17 cellular contexts compared by ENCODE assay signal in the genomic region with DNA sequence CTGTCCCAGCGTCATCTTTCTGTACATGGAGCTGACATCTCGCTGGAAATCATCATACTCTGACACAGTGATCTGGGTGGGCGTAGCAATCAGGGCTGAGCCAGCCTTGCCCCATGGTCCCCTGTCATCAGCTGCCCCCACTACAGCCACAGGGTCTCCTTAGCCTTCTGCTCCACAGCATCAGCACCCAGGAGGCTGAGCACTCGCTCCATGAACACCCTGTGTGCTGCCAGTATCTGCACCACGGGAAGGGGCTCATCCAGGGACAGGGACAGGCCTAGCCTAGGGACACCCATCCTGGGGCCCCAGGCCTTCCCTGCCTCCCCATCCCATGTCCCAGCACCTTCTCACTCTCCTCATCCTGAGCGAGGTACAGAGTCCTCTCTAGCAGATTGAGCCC. TPM values are rescaled to one million over a fixed set of nuclear protein-coding genes. Genes with fewer than 3 reads are reported as not detected.
A peak's percentile ranks its signal among the peaks of the same experiment; 100 is the strongest.
DNase-seq lines count a peak whose midpoint lies in the region; ATAC-seq and TF ChIP-seq lines count a peak whose summit lies in the region.
"Had no signal": no experiment of that assay in that cellular context is flagged by ENCODE, and none has a peak within 500 bp of the region (broad histone marks: within the 10 kb centered on the region; RNA-seq: fewer than 3 reads in every experiment).

No MANE protein-coding gene starts in this region.

- no peak overlapping the region for H2BK12ac ChIP-seq in neuronal stem cell (ENCODE audit: low read length)

- H4K91ac ChIP-seq in neuronal stem cell (ENCODE audit: low read depth, low read length, poor library complexity), result no peak overlapping the region

- H2BK15ac ChIP-seq in neuronal stem cell (ENCODE audit: low read length), result no peak overlapping the region

- no peak for TF ChIP-seq CTCF in Panc1 (IDR thresholded peaks at IDR 0.05)
- no peak for TF ChIP-seq CTCF in tibial nerve (IDR thresholded peaks at IDR 0.05)

- H3K27ac ChIP-seq in Panc1 (ENCODE audit: low read length) (peak overlapping the region; percentile 68), neuronal stem cell (replicated peaks; ENCODE audit: low read length) (no peak overlapping the region), tibial nerve (no peak overlapping the region)
- H3K27ac ChIP-seq: Peyer's patch had no signal

- peak overlapping the region; percentile 60 for H3K23ac ChIP-seq in neuronal stem cell (ENCODE audit: low read depth, low read length, poor library complexity)

- no peak overlapping the region for H3K4ac ChIP-seq in neuronal stem cell (ENCODE audit: low read length)

- H3K27me3 ChIP-seq in Panc1 (ENCODE audit: control insufficient read depth, insufficient read depth, low read length) (peaks cover 3% of the 10 kb centered on the region; the same call in 1 of the 2 replicates), neuronal stem cell (ENCODE audit: control insufficient read depth in 3 of 3, insufficient read depth in 3 of 3, low read depth in 1 of 3, low read length in 3 of 3) (peaks cover 41 to 95% (median 58%) of the 10 kb centered on the region in 3 experiments), tibial nerve (peaks cover 0 to 78% of the 10 kb centered on the region in 2 donors)

- H3K36me3 ChIP-seq in ES-I3 (ENCODE audit: insufficient read depth, low read length) (peaks cover 9% of the 10 kb centered on the region), Panc1 (ENCODE audit: control insufficient read depth, insufficient read depth, low read length) (no peaks in the 10 kb centered on the region), neuronal stem cell (replicated peaks in 1 of 2; ENCODE audit: control insufficient read depth in 2 of 2, insufficient read depth in 2 of 2, low read length in 2 of 2) (no peaks in the 10 kb centered on the region), tibial nerve (no peaks in the 10 kb centered on the region)
- H3K36me3 ChIP-seq: BE2C, Peyer's patch had no signal

- peaks cover 9% of the 10 kb centered on the region for H3K4me1 ChIP-seq in ES-I3 (ENCODE audit: insufficient read depth, low read length)
- peaks cover 5% of the 10 kb centered on the region for H3K4me1 ChIP-seq in Panc1 (ENCODE audit: control insufficient read depth, insufficient read depth, low read length)
- H3K4me1 ChIP-seq in neuronal stem cell (ENCODE audit: control insufficient read depth in 2 of 2, insufficient read depth in 1 of 2, low read depth in 1 of 2, low read length in 2 of 2), result peaks cover 3 to 13% of the 10 kb centered on the region in 2 donors
- H3K4me1 ChIP-seq in tibial nerve, result peaks cover 0 to 29% (median 5%) of the 10 kb centered on the region in 4 donors
- H3K4me1 ChIP-seq: BE2C had no signal

- no peak for TF ChIP-seq POLR2A in tibial nerve (IDR thresholded peaks at IDR 0.05)

- H3K79me1 ChIP-seq in neuronal stem cell (ENCODE audit: low read depth, low read length), result peaks cover 2% of the 10 kb centered on the region

- no TSS peak for BruUV-seq in Panc1 (replicated peaks; lab: Mats Ljungman, UMichigan)

- peak overlapping the region; percentile 74 for H2AK5ac ChIP-seq in neuronal stem cell (ENCODE audit: low read depth, low read length)

- CTCF ChIA-PET in Panc1 (lab: Charles Lee), result interaction anchor here (0.6 kb wide), 1 partner anchor 304 kb away, joined by 3 read pairs; no protein-coding TSS in a partner anchor

- H4K8ac ChIP-seq in neuronal stem cell (ENCODE audit: low read depth, low read length), result no peak overlapping the region

- DNase-seq in Panc1 (ENCODE audit: low read depth, low spot score) (no peak), neuronal stem cell (ENCODE audit: low spot score) (no peak), DMS79 treated with DMSO at 0.1 percent for 48 hours (lab: John Stamatoyannopoulos, UW) (no peak), HK-2 (ENCODE audit: unreplicated experiment) (no peak), tibial nerve (ENCODE audit: low spot score in 2 of 2) (no peak)
- no peak for DNase-seq in activated CD8-positive, alpha-beta memory T cell treated with anti-CD3 and anti-CD28 coated beads for 24 hours
- DNase-seq: activated CD4-positive, alpha-beta memory T cell treated with anti-CD3 and anti-CD28 coated beads, Interleukin-2, amount 10 ng/mL, durations not matched to agents 7 days and 5 days; BE2C; DMS153; effector CD8-positive, alpha-beta T cell; Peyer's patch had no signal

- WGBS in neuronal stem cell (ENCODE audit: extremely low coverage in 2 of 2, insufficient read length in 2 of 2, insufficient replicate concordance in 1 of 2), 2 donors, result no CpG with 5 or more reads among the region's 6 CpGs
- WGBS in tibial nerve, 2 donors, result 43 to 65% methylated on average over 3 to 5 of the region's 6 CpGs

- no peak for TF ChIP-seq EP300 in tibial nerve (IDR thresholded peaks at IDR 0.05)

- H3K9me3 ChIP-seq in ES-I3 (ENCODE audit: control insufficient read depth, insufficient read depth, low read length), result no peaks in the 10 kb centered on the region
- H3K9me3 ChIP-seq in Panc1 (ENCODE audit: control insufficient read depth, insufficient read depth, low read depth, low read length), result no peaks in the 10 kb centered on the region
- peaks cover 18 to 20% of the 10 kb centered on the region in 2 donors for H3K9me3 ChIP-seq in neuronal stem cell (replicated peaks in 1 of 2; ENCODE audit: control insufficient read depth in 2 of 2, insufficient read depth in 1 of 2, low read depth in 1 of 2, low read length in 2 of 2)
- H3K9me3 ChIP-seq in tibial nerve, result peaks cover 0 to 11% (median 0%) of the 10 kb centered on the region in 4 donors
- H3K9me3 ChIP-seq: BE2C had no signal

- no peak overlapping the region for H2BK120ac ChIP-seq in neuronal stem cell (ENCODE audit: low read depth, low read length)

- peak overlapping the region; percentile 59 for H3K18ac ChIP-seq in neuronal stem cell (ENCODE audit: low read length)

- intact Hi-C loops in Panc1 (cut with micrococcal nuclease; ENCODE audit: unreplicated experiment), result no loop called here

- no peak for ATAC-seq in Panc1
- ATAC-seq: stimulated activated memory B cell treated with anti-CD40 and anti-IgM and Interleukin-4, amounts not matched to agents 10 μg/mL and 1 μg/mL and 100 μg/mL, for 72 hours had no signal

- H2BK5ac ChIP-seq in neuronal stem cell (ENCODE audit: low read length), result no peak overlapping the region

- H3K4me3 ChIP-seq in Panc1 (ENCODE audit: low read depth in 2 of 2, low read length in 2 of 2) (peak overlapping the region in 1 of 2 experiments; percentile 43; a peak in 2 of 4 replicates), iPS-11a (ENCODE audit: low read depth, low read length) (peak overlapping the region; percentile 94), neuronal stem cell (ENCODE audit: low read length in 2 of 2) (no peak overlapping the region), tibial nerve (no peak overlapping the region)
- H3K4me3 ChIP-seq: K562 had no signal

- peak overlapping the region; percentile 72 for H3K9ac ChIP-seq in ES-I3 (ENCODE audit: low read depth, low read length)
- peak overlapping the region; percentile 30 for H3K9ac ChIP-seq in neuronal stem cell (ENCODE audit: low read depth, low read length, poor library complexity)

- no peak overlapping the region for H2AFZ ChIP-seq in neuronal stem cell (ENCODE audit: low read length)

- in situ Hi-C loops in Panc1 (cut with HindIII; ENCODE audit: low pct_unique_long_range_greater_than_20kb, low sequenced_read_pairs), result no loop called here

- peak overlapping the region; percentile 63 for H3K14ac ChIP-seq in neuronal stem cell (ENCODE audit: low read length)

- H3K4me2 ChIP-seq in neuronal stem cell (ENCODE audit: insufficient read depth, low read length, poor library complexity, severe bottlenecking), result peak overlapping the region; percentile 68

- POLR2A ChIA-PET in Panc1 (lab: Charles Lee), result interaction anchor here (0.6 kb wide), 1 partner anchor 12 kb away, joined by 5 read pairs; no protein-coding TSS in a partner anchor

RNA-seq across cellular contexts. Expression of gene ALPG, which starts 11.4 kb away (rescaled TPM):
- total RNA-seq in Panc1 (2021; ENCODE audit: unreplicated experiment), result 65.3 TPM
- polyA plus RNA-seq in Panc1 (2012; ENCODE audit: insufficient read length), result 236 TPM
- polyA plus RNA-seq in neuronal stem cell (2013, experiment 1 of 2), result not detected
- not detected for polyA plus RNA-seq in neuronal stem cell (2013, experiment 2 of 2)
- total RNA-seq in tibial nerve, result not detected
- total RNA-seq: activated CD4-positive, alpha-beta memory T cell treated with anti-CD3 and anti-CD28 coated beads, Interleukin-2, amount 10 ng/mL, durations not matched to agents 7 days and 5 days; fibroblast of lung; K562; liver; Peyer's patch had no signal
- polyA plus RNA-seq: fibroblast of lung, K562, liver had no signal

RNA-seq across cellular contexts. Expression of gene ALPI, which starts 37.9 kb away (rescaled TPM):
- total RNA-seq in Panc1 (2021; ENCODE audit: unreplicated experiment) (not detected), tibial nerve (not detected)
- polyA plus RNA-seq in Panc1 (2012; ENCODE audit: insufficient read length), result 0.19 TPM
- not detected for polyA plus RNA-seq in neuronal stem cell (2013, experiment 1 of 2)
- polyA plus RNA-seq in neuronal stem cell (2013, experiment 2 of 2), result not detected
- total RNA-seq: activated CD4-positive, alpha-beta memory T cell treated with anti-CD3 and anti-CD28 coated beads, Interleukin-2, amount 10 ng/mL, durations not matched to agents 7 days and 5 days; fibroblast of lung; K562; liver had no signal
- polyA plus RNA-seq: fibroblast of lung, K562 had no signal

RNA-seq across cellular contexts. Expression of gene ALPP, which starts 39.5 kb away (rescaled TPM):
- 7.3 TPM for total RNA-seq in Panc1 (2021; ENCODE audit: unreplicated experiment)
- 13.0 TPM for polyA plus RNA-seq in Panc1 (2012; ENCODE audit: insufficient read length)
- not detected for polyA plus RNA-seq in neuronal stem cell (2013, experiment 1 of 2)
- not detected for polyA plus RNA-seq in neuronal stem cell (2013, experiment 2 of 2)
- total RNA-seq in tibial nerve, result not detected
- total RNA-seq: activated CD4-positive, alpha-beta memory T cell treated with anti-CD3 and anti-CD28 coated beads, Interleukin-2, amount 10 ng/mL, durations not matched to agents 7 days and 5 days; fibroblast of lung; K562; liver; Peyer's patch had no signal
- polyA plus RNA-seq: fibroblast of lung, liver had no signal

Comparison
In these comparisons a context has a peak if more than half of its experiments do, and no peak if none do; other contexts are left out.
1. RNA of gene ALPG, which starts 11.4 kb away (total RNA-seq): 65.3 TPM in Panc1 (single experiment); not detected in tibial nerve; every median in the first group is over 10 times any median in the second.